ENCODE assay signal across 1 cellular context in the genomic region with DNA sequence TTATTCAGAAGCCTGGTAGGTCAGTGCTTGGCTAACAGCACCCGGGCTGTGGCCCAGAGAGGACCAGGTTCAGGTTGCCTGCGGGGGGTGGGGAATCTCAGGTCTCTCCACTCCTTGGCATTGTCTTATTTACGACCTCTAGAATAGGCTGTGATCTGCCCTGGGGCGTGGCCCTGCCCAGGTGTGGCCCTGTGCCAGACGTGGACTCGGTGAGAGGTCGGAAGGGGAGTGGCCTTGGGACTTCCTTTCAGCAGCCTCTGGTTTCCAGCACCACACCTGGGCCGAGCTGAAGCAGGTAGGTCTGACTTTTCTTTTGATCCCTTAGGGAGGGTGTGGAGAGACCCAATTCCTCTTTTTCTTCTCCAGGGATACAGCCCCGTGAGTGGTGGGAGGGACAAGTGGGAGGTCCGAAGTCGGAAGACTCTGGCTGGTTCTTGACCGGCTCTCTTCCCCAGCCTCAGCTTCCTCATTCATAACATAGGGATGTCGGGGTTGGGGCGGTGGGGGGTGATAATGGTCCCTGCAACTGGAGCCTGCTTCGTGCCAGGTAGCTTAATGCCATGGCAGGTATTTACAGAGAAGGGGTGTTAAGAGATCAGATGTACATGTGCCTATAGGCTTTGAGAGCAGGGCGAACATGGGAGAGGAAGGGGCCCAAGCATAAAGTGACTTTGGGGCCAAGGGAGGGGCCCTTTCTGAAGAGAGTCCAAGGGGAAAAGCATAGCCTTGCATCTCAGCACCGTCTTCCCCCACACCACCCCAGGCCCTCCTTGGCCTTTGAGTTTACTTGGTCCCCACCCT.
TF ChIP-seq lines count a peak whose summit lies in the region.

No MANE protein-coding gene starts in this region.

TF ChIP-seq in GM23338, 12 proteins besides CTCF, POLR2A, EP300 and RAD21 (continued from another document):
- TF ChIP-seq ZNF462 (CRISPR knock-in tag; IDR thresholded peaks at IDR 0.05) (no peak), ZNF114 (CRISPR knock-in tag; IDR thresholded peaks at IDR 0.05) (no peak), ETS1 (IDR thresholded peaks at IDR 0.05) (no peak), EZH2 (IDR thresholded peaks at IDR 0.05; ENCODE audit: low read depth, unreplicated experiment) (no peak), JUNB (IDR thresholded peaks at IDR 0.05; ENCODE audit: unreplicated experiment) (no peak)
- TF ChIP-seq, protein P1, sequence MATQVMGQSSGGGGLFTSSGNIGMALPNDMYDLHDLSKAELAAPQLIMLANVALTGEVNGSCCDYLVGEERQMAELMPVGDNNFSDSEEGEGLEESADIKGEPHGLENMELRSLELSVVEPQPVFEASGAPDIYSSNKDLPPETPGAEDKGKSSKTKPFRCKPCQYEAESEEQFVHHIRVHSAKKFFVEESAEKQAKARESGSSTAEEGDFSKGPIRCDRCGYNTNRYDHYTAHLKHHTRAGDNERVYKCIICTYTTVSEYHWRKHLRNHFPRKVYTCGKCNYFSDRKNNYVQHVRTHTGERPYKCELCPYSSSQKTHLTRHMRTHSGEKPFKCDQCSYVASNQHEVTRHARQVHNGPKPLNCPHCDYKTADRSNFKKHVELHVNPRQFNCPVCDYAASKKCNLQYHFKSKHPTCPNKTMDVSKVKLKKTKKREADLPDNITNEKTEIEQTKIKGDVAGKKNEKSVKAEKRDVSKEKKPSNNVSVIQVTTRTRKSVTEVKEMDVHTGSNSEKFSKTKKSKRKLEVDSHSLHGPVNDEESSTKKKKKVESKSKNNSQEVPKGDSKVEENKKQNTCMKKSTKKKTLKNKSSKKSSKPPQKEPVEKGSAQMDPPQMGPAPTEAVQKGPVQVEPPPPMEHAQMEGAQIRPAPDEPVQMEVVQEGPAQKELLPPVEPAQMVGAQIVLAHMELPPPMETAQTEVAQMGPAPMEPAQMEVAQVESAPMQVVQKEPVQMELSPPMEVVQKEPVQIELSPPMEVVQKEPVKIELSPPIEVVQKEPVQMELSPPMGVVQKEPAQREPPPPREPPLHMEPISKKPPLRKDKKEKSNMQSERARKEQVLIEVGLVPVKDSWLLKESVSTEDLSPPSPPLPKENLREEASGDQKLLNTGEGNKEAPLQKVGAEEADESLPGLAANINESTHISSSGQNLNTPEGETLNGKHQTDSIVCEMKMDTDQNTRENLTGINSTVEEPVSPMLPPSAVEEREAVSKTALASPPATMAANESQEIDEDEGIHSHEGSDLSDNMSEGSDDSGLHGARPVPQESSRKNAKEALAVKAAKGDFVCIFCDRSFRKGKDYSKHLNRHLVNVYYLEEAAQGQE (IDR thresholded peaks at IDR 0.05; ENCODE audit: unreplicated experiment), result no peak
TF ChIP-seq in GM23338: peak in this region for 0.
